ENCODE assay signal across 12 cellular contexts in the genomic region with DNA sequence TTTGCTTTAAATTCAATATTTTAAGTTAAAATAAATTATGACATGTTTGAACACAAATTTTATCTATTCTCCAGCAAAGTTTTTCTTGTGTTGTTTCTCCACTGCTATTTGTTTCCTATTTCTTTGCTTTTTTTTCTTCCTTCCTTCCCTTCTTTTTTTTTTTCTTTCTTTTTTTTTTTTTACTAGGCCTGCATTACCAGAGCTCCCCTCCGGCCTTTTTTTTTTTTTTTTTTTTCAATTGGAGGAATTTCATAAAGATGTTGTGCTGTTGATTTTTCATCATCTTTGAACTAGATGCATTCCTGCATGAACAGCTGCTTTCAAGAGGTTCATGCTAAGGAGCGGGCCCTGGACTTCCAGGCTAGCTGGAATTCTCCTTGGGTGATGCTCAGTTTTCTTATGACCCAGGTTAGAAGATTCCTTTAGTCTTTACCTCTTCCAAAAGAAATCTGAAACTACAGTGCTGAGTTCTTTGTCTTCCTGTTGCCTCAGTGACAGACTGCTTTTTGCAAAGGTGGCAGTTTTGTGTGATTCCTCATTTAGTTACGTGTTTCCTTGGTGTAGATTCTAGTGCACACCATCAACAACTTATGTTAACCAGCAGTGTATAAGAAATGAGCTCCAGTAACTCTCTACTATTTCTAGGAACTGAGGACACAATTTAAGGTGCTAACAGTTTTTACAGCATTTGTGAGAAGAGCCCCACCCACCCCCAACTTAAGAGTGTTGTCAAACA.
"Had no signal": no experiment of that assay in that cellular context is flagged by ENCODE, and none has a peak within 500 bp of the region (broad histone marks: within the 10 kb centered on the region; RNA-seq: fewer than 3 reads in every experiment).

No MANE protein-coding gene starts in this region.

- H3K4me3 Mint-ChIP-seq: activated naive CD4-positive, alpha-beta T cell treated with anti-CD3 and anti-CD28 coated beads, Interleukin-2, amount 10 ng/mL, durations not matched to agents 7 days and 5 days; activated T-cell treated with anti-CD3 and anti-CD28 coated beads, Interleukin-2, amount 50 U/mL, for 24 hours; nephron progenitor cell; stimulated activated effector memory CD8-positive, alpha-beta T cell treated with anti-CD3 and anti-CD28 coated beads, Interleukin-12 subunit alpha, Interleukin-12 subunit beta, amount 100 ng/mL, for 72 hours had no signal

- H3K27ac Mint-ChIP-seq: activated naive CD4-positive, alpha-beta T cell treated with anti-CD3 and anti-CD28 coated beads, Interleukin-2, amount 10 ng/mL, durations not matched to agents 7 days and 5 days; activated T-cell treated with anti-CD3 and anti-CD28 coated beads, Interleukin-2, amount 50 U/mL, for 24 hours; nephron progenitor cell had no signal

- H3K36me3 Mint-ChIP-seq: activated naive CD4-positive, alpha-beta T cell treated with anti-CD3 and anti-CD28 coated beads, Interleukin-2, amount 10 ng/mL, durations not matched to agents 7 days and 5 days; immature natural killer cell had no signal

- ATAC-seq: stimulated activated effector memory CD8-positive, alpha-beta T cell treated with anti-CD3 and anti-CD28 coated beads, Interleukin-12 subunit alpha, Interleukin-12 subunit beta, amount 100 ng/mL, for 72 hours had no signal

- H3K27me3 Mint-ChIP-seq: activated T-cell treated with anti-CD3 and anti-CD28 coated beads, Interleukin-2, amount 50 U/mL, for 24 hours had no signal

- FAIRE-seq: frontal cortex had no signal

- H3K9me3 Mint-ChIP-seq: activated naive CD4-positive, alpha-beta T cell treated with anti-CD3 and anti-CD28 coated beads, Interleukin-2, amount 10 ng/mL, durations not matched to agents 7 days and 5 days; activated T-cell treated with anti-CD3 and anti-CD28 coated beads, Interleukin-2, amount 50 U/mL, for 24 hours; immature natural killer cell; nephron progenitor cell had no signal

- H3K27ac ChIP-seq: epithelial cell of prostate had no signal

- DNase-seq: activated CD4-positive, alpha-beta T cell treated with anti-CD3 and anti-CD28 coated beads for 1 hour; activated CD4-positive, alpha-beta T cell treated with anti-CD3 and anti-CD28 coated beads, Interleukin-2, amount 50 U/mL, for 4 hours; activated naive CD4-positive, alpha-beta T cell treated with anti-CD3 and anti-CD28 coated beads, Interleukin-2, amount 10 ng/mL, durations not matched to agents 7 days and 5 days; activated T-cell treated with anti-CD3 and anti-CD28 coated beads, Interleukin-2, amount 50 U/mL, for 24 hours; head of caudate nucleus; immature natural killer cell; mesendoderm; nephron progenitor cell; T1000 had no signal
